ENCODE assay signal across 15 cellular contexts in the genomic region with DNA sequence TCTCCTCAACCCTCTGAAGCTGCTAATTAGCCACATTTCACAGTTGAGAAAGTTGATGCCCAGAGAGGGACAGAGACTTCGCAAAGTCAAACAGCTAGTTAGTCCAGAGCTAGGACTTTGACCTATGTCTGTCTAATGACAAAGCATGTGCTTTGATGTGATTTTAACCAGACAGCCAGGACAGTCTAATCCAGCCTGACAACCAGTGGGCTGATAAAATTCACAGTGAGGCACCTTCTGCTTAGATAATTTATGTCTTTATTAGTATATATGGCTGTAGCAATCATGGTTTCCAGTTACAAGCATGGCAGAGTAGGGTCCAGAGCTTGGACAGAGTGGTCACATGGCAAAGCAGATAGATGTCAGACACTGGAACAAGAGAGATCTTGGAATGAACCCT.
DNase-seq lines count a peak whose midpoint lies in the region; ATAC-seq, FAIRE-seq and TF ChIP-seq lines count a peak whose summit lies in the region.
"Had no signal": no experiment of that assay in that cellular context is flagged by ENCODE, and none has a peak within 500 bp of the region (broad histone marks: within the 10 kb centered on the region; RNA-seq: fewer than 3 reads in every experiment).

No MANE protein-coding gene starts in this region.

- peak; percentile 6 for DNase-seq in amniotic epithelial cell (ENCODE audit: low read depth)
- no peak for DNase-seq in NCI-H1092 treated with DMSO at 0.1 percent for 48 hours (lab: John Stamatoyannopoulos, UW)
- DNase-seq in D721Med (ENCODE audit: insufficient read length, low spot score), result no peak
- DNase-seq: ACHN; Caco-2; CD4-positive, alpha-beta T cell; DMS153; DMS79; GDM1 had no signal

- H3F3A ChIP-seq in Loucy (ENCODE audit: low read depth), result peaks cover 9% of the 10 kb centered on the region; the same call in 1 of the 2 replicates

- H4K20me1 ChIP-seq in Loucy (ENCODE audit: insufficient read depth, low read length, poor library complexity, severe bottlenecking), result no peaks in the 10 kb centered on the region

- no peaks in the 10 kb centered on the region for H3K9me3 ChIP-seq in Loucy (ENCODE audit: insufficient read depth, low read depth, low read length)
- H3K9me3 ChIP-seq: Caco-2, HAP-1 had no signal

- peaks cover 74% of the 10 kb centered on the region for H3K4me1 ChIP-seq in Loucy (ENCODE audit: insufficient read depth, low read length, poor library complexity, severe bottlenecking)
- H3K4me1 ChIP-seq: Caco-2, HAP-1 had no signal

- H3K4me2 ChIP-seq in Loucy (ENCODE audit: low read depth, low read length, poor library complexity, severe bottlenecking), result peak overlapping the region; percentile 53

- ATAC-seq in GM18907 (IDR thresholded peaks at IDR 0.05; ENCODE audit: unreplicated experiment), result peak; percentile 27
- no peak for ATAC-seq in HG03571 (IDR thresholded peaks at IDR 0.05; ENCODE audit: unreplicated experiment)

- H3K36me3 ChIP-seq in Loucy (ENCODE audit: insufficient read depth, low read length), result no peaks in the 10 kb centered on the region
- H3K36me3 ChIP-seq: HAP-1 had no signal

- H2AFZ ChIP-seq in Loucy (ENCODE audit: low read length), result no peak overlapping the region

- no peaks in the 10 kb centered on the region for H3K27me3 ChIP-seq in Loucy (ENCODE audit: insufficient read depth, low read length, poor library complexity, severe bottlenecking)

- FAIRE-seq in D721Med (lab: Jason Lieb, UNC), result no peak
- FAIRE-seq: A204.1, H1 had no signal

- H3K79me2 ChIP-seq in Loucy (ENCODE audit: insufficient read depth, low read length), result no peaks in the 10 kb centered on the region

- H3K9ac ChIP-seq in Loucy (ENCODE audit: low read depth, low read length, poor library complexity, severe bottlenecking), result no peak overlapping the region

- H3K9me2 ChIP-seq in Loucy (replicated peaks; ENCODE audit: low read depth, low read length), result no peaks in the 10 kb centered on the region

- TF ChIP-seq CTCF in Loucy (conservative IDR thresholded peaks at IDR 0.05; ENCODE audit: low read length) (no peak), D721Med (IDR thresholded peaks at IDR 0.05; ENCODE audit: insufficient read depth, missing control alignments) (no peak)

- peak overlapping the region; percentile 22 for H3K4me3 ChIP-seq in Loucy (ENCODE audit: low read length, poor library complexity, severe bottlenecking)
- H3K4me3 ChIP-seq: HAP-1 had no signal
